In the genomic region with DNA sequence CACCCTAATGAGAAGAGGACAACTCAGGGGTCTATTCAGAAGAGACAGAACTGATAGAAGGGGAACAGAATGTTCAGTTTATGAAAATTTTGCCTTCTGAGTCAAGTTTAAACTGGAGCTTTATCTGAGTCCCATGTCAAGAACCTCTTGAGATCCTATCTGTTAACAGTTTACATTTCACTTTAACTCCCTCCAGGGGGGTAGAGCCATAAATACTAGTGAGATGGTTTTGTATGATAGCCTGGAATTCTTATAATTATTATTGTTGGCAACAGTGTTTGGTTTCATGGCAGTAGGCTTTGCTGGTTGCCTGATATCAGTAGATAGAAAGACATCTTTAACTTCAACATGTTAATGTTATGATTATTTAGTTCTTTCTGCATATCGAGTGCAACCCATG, we compare ENCODE assay signal across 27 cellular contexts.
"Had no signal": no experiment of that assay in that cellular context is flagged by ENCODE, and none has a peak within 500 bp of the region (broad histone marks: within the 10 kb centered on the region; RNA-seq: fewer than 3 reads in every experiment).

No MANE protein-coding gene starts in this region.

- DNase-seq: activated CD4-positive, alpha-beta memory T cell treated with anti-CD3 and anti-CD28 coated beads, Interleukin-2, amount 10 ng/mL, durations not matched to agents 7 days and 5 days; activated CD4-positive, alpha-beta T cell treated with anti-CD3 and anti-CD28 coated beads for 1 hour; activated CD4-positive, alpha-beta T cell treated with anti-CD3 and anti-CD28 coated beads, Interleukin-2, amount 10 ng/mL, durations not matched to agents 7 days and 5 days; activated gamma-delta T cell treated with Interleukin-2 at 50 U/mL for 16 hours; activated naive CD4-positive, alpha-beta T cell treated with anti-CD3 and anti-CD28 coated beads, Interleukin-2, amount 50 U/mL, for 16 hours; activated naive CD8-positive, alpha-beta T cell treated with anti-CD3 and anti-CD28 coated beads, Interleukin-2, amount 50 U/mL, for 24 hours; activated T-cell treated with anti-CD3 and anti-CD28 coated beads, Interleukin-2, amount 50 U/mL, for 4 hours; anterior cingulate cortex; body of pancreas; dorsolateral prefrontal cortex; effector memory CD4-positive, alpha-beta T cell; erythroblast; foreskin keratinocyte; heart right ventricle; left ventricle myocardium inferior; nephron progenitor cell; right lobe of liver; stimulated activated CD4-positive, alpha-beta T cell treated with anti-CD3 and anti-CD28 coated beads, Interleukin-2, amount 100 ng/mL, for 48 hours; stimulated activated naive CD4-positive, alpha-beta T cell treated with Interleukin-2 at 50 U/mL for 16 hours; T-helper 17 cell; T1000 had no signal

- H3K27ac ChIP-seq: body of pancreas, coronary artery, dorsolateral prefrontal cortex, foreskin keratinocyte, neutrophil, right lobe of liver, tibial nerve had no signal

- H3K4me1 Mint-ChIP-seq: activated CD4-positive, alpha-beta memory T cell treated with anti-CD3 and anti-CD28 coated beads, Interleukin-2, amount 10 ng/mL, durations not matched to agents 7 days and 5 days; activated CD4-positive, alpha-beta T cell treated with anti-CD3 and anti-CD28 coated beads, Interleukin-2, amount 10 ng/mL, durations not matched to agents 7 days and 5 days; activated naive CD8-positive, alpha-beta T cell treated with anti-CD3 and anti-CD28 coated beads, Interleukin-2, amount 50 U/mL, for 24 hours; activated T-helper 17 cell treated with anti-CD3 and anti-CD28 coated beads, Interleukin-2, amount 50 U/mL, for 72 hours; T-helper 17 cell had no signal

- H3K27me3 Mint-ChIP-seq: activated CD4-positive, alpha-beta memory T cell treated with anti-CD3 and anti-CD28 coated beads, Interleukin-2, amount 10 ng/mL, durations not matched to agents 7 days and 5 days had no signal

- H3K27me3 ChIP-seq: body of pancreas, foreskin keratinocyte, heart right ventricle, neutrophil, right lobe of liver, tibial nerve had no signal

- H3K4me3 Mint-ChIP-seq: activated CD4-positive, alpha-beta memory T cell treated with anti-CD3 and anti-CD28 coated beads, Interleukin-2, amount 10 ng/mL, durations not matched to agents 7 days and 5 days; activated CD4-positive, alpha-beta T cell treated with anti-CD3 and anti-CD28 coated beads, Interleukin-2, amount 10 ng/mL, durations not matched to agents 7 days and 5 days; activated naive CD8-positive, alpha-beta T cell treated with anti-CD3 and anti-CD28 coated beads, Interleukin-2, amount 50 U/mL, for 24 hours; activated T-cell treated with anti-CD3 and anti-CD28 coated beads, Interleukin-2, amount 50 U/mL, for 4 hours; activated T-helper 17 cell treated with anti-CD3 and anti-CD28 coated beads, Interleukin-2, amount 50 U/mL, for 72 hours; nephron progenitor cell; T-helper 17 cell; WTC11 had no signal

- H3K4me3 ChIP-seq: body of pancreas, coronary artery, dorsolateral prefrontal cortex, heart right ventricle, left ventricle myocardium inferior, lung, right lobe of liver, tibial nerve had no signal

- H3K4me1 ChIP-seq: body of pancreas, foreskin keratinocyte, right lobe of liver had no signal

- H3K27ac Mint-ChIP-seq: activated CD4-positive, alpha-beta memory T cell treated with anti-CD3 and anti-CD28 coated beads, Interleukin-2, amount 10 ng/mL, durations not matched to agents 7 days and 5 days; activated CD4-positive, alpha-beta T cell treated with anti-CD3 and anti-CD28 coated beads, Interleukin-2, amount 10 ng/mL, durations not matched to agents 7 days and 5 days; activated naive CD8-positive, alpha-beta T cell treated with anti-CD3 and anti-CD28 coated beads, Interleukin-2, amount 50 U/mL, for 24 hours; activated T-helper 17 cell treated with anti-CD3 and anti-CD28 coated beads, Interleukin-2, amount 50 U/mL, for 72 hours; nephron progenitor cell; T-helper 17 cell; WTC11 had no signal

- H3K36me3 ChIP-seq: heart right ventricle, left ventricle myocardium inferior, neutrophil, right lobe of liver, tibial nerve had no signal

- H3K9me3 Mint-ChIP-seq: activated CD4-positive, alpha-beta memory T cell treated with anti-CD3 and anti-CD28 coated beads, Interleukin-2, amount 10 ng/mL, durations not matched to agents 7 days and 5 days; activated CD4-positive, alpha-beta T cell treated with anti-CD3 and anti-CD28 coated beads, Interleukin-2, amount 10 ng/mL, durations not matched to agents 7 days and 5 days; activated naive CD8-positive, alpha-beta T cell treated with anti-CD3 and anti-CD28 coated beads, Interleukin-2, amount 50 U/mL, for 24 hours; activated T-cell treated with anti-CD3 and anti-CD28 coated beads, Interleukin-2, amount 50 U/mL, for 4 hours; activated T-helper 17 cell treated with anti-CD3 and anti-CD28 coated beads, Interleukin-2, amount 50 U/mL, for 72 hours; nephron progenitor cell had no signal

- H3K9me3 ChIP-seq: body of pancreas, neutrophil, right lobe of liver, tibial nerve had no signal
